ENCODE assay signal across 2 cellular contexts in the genomic region with DNA sequence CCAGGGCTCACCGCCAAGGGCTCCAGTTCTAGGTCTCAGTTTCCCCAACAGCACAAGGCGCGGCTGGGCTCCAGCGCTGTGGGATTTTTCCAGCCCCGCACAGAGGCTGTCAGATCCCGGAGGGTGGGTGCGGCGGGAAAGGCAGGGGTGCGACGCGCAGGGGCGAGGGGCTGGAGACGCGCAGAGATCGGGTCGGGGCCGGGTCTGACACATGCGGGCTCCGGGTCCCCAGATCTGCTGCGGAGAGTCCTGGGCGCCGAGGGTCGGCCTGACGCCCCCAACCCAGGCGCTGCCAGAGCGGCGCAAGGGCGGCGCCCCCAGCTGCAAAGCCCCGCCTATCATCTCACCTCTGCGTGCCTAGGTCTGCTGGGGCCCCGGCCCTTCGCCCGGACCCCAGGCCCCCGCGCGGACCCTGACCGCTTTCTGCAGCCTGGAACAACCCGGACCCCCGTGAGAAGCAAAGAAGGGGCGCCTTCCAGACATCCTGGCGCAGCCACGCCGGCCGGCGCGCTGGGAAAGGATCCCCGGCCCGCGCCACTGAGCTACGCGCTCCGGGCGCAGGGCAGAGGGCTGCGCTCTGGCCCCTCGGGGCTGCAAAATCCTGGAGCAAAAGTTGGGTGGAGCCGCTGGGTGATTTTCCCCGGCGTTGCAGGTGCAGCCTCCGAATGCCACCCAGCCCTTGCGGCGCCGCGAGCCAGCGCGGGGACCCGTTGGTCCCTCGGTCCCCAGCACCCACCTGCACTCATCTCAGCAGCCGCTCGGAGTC.
TF ChIP-seq lines count a peak whose summit lies in the region.

No MANE protein-coding gene starts in this region.

TF ChIP-seq in H1, 55 proteins besides CTCF, POLR2A, EP300 and RAD21:
- TF ChIP-seq BRCA1 (IDR thresholded peaks at IDR 0.05; ENCODE audit: low read depth, low read length), result no peak
- TF ChIP-seq EZH2 (IDR thresholded peaks at IDR 0.05; ENCODE audit: low read depth, low read length, severe bottlenecking), result peak; percentile 53
- no peak for TF ChIP-seq POU5F1 (IDR thresholded peaks at IDR 0.05; ENCODE audit: low read depth, low read length)
- no peak for TF ChIP-seq HDAC6 (IDR thresholded peaks at IDR 0.05; ENCODE audit: low read depth, low read length)
- TF ChIP-seq, protein P1, sequence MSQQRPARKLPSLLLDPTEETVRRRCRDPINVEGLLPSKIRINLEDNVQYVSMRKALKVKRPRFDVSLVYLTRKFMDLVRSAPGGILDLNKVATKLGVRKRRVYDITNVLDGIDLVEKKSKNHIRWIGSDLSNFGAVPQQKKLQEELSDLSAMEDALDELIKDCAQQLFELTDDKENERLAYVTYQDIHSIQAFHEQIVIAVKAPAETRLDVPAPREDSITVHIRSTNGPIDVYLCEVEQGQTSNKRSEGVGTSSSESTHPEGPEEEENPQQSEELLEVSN (IDR thresholded peaks at IDR 0.05), result 0 out of 2 replicates have a peak, but pooled peaks have one; percentile 29
- TF ChIP-seq SUZ12 (IDR thresholded peaks at IDR 0.05; ENCODE audit: low read length), result peak; percentile 55
- TF ChIP-seq KDM4A (IDR thresholded peaks at IDR 0.05; ENCODE audit: low read depth, low read length, severe bottlenecking), result peak; percentile 87

TF ChIP-seq in neural cell, 6 proteins besides CTCF, POLR2A, EP300 and RAD21:
- TF ChIP-seq, protein P2, sequence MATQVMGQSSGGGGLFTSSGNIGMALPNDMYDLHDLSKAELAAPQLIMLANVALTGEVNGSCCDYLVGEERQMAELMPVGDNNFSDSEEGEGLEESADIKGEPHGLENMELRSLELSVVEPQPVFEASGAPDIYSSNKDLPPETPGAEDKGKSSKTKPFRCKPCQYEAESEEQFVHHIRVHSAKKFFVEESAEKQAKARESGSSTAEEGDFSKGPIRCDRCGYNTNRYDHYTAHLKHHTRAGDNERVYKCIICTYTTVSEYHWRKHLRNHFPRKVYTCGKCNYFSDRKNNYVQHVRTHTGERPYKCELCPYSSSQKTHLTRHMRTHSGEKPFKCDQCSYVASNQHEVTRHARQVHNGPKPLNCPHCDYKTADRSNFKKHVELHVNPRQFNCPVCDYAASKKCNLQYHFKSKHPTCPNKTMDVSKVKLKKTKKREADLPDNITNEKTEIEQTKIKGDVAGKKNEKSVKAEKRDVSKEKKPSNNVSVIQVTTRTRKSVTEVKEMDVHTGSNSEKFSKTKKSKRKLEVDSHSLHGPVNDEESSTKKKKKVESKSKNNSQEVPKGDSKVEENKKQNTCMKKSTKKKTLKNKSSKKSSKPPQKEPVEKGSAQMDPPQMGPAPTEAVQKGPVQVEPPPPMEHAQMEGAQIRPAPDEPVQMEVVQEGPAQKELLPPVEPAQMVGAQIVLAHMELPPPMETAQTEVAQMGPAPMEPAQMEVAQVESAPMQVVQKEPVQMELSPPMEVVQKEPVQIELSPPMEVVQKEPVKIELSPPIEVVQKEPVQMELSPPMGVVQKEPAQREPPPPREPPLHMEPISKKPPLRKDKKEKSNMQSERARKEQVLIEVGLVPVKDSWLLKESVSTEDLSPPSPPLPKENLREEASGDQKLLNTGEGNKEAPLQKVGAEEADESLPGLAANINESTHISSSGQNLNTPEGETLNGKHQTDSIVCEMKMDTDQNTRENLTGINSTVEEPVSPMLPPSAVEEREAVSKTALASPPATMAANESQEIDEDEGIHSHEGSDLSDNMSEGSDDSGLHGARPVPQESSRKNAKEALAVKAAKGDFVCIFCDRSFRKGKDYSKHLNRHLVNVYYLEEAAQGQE (IDR thresholded peaks at IDR 0.05; ENCODE audit: borderline replicate concordance), result no peak
- peak; percentile 40 for TF ChIP-seq SMC3 (conservative IDR thresholded peaks at IDR 0.05; ENCODE audit: poor library complexity)
